ENCODE assay signal across 10 cellular contexts in the genomic region with DNA sequence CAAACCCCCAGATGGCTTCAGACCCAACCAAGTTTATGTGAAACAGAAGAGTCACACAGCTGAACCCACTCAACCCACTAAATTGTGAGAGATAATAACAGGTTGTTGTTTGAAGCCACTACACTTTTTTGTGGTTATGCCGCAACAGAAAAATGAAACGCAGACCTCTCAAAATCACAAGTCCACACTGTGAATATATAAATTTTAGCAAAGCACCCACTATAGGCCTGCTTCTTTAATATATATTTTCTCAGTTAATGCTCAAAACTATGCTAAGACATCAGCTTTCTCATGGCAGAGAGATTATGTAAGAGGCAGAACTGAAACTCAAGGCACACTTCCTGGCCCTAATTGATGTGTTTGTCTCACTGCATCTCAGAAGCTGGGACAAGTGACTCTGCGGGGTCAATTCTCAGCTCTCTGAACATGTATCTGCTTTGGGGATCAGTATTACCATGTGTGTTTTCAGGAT. TPM values are rescaled to one million over a fixed set of nuclear protein-coding genes. Genes with fewer than 3 reads are reported as not detected.
DNase-seq lines count a peak whose midpoint lies in the region; ATAC-seq and TF ChIP-seq lines count a peak whose summit lies in the region.
"Had no signal": no experiment of that assay in that cellular context is flagged by ENCODE, and none has a peak within 500 bp of the region (broad histone marks: within the 10 kb centered on the region; RNA-seq: fewer than 3 reads in every experiment).

No MANE protein-coding gene starts in this region.

- no peak for TF ChIP-seq CTCF in GM10248 (IDR thresholded peaks at IDR 0.05; ENCODE audit: control extremely low read depth, extremely low read depth, low read depth, missing control alignments)

- H3K4me1 Mint-ChIP-seq in activated naive CD8-positive, alpha-beta T cell treated with anti-CD3 and anti-CD28 coated beads, Interleukin-2, amount 50 U/mL, for 24 hours, result peaks cover 77% of the 10 kb centered on the region

- POLR2A ChIA-PET in GM10248 (lab: Yijun Ruan, JAX), result interaction anchor here (1.0 to 3.0 kb wide), 3 partner anchors 8 to 28 kb away, joined by 3 to 12 read pairs (median 6); a partner anchor contains a TSS

- CTCF ChIA-PET in GM10248 (lab: Yijun Ruan, JAX), result interaction anchor here (0.8 to 5.9 kb wide), 16 partner anchors 10 to 120 kb away, joined by 3 to 50 read pairs (median 5); a partner anchor contains a TSS

- peak overlapping the region; percentile 16 for H3K4me3 Mint-ChIP-seq in activated naive CD8-positive, alpha-beta T cell treated with anti-CD3 and anti-CD28 coated beads, Interleukin-2, amount 50 U/mL, for 24 hours

- no peaks in the 10 kb centered on the region for H3K27me3 Mint-ChIP-seq in activated naive CD8-positive, alpha-beta T cell treated with anti-CD3 and anti-CD28 coated beads, Interleukin-2, amount 50 U/mL, for 24 hours

- H3K36me3 Mint-ChIP-seq in activated naive CD8-positive, alpha-beta T cell treated with anti-CD3 and anti-CD28 coated beads, Interleukin-2, amount 50 U/mL, for 24 hours (ENCODE audit: low read depth), result no peaks in the 10 kb centered on the region

- DNase-seq in GM10248 (ENCODE audit: extremely low spot score) (peak; percentile 51), NCI-H510A treated with DMSO at 0.1 percent for 48 hours (lab: John Stamatoyannopoulos, UW) (no peak), mucosa of gallbladder (ENCODE audit: low spot score) (no peak), EL (no peak)
- DNase-seq in activated naive CD8-positive, alpha-beta T cell treated with anti-CD3 and anti-CD28 coated beads, Interleukin-2, amount 50 U/mL, for 24 hours, result no peak
- DNase-seq in stimulated activated CD4-positive, alpha-beta T cell treated with anti-CD3 and anti-CD28 coated beads, Interleukin-15, amount 100 ng/mL, for 24 hours, result no peak
- DNase-seq: aorta, NCI-H774 had no signal

- ATAC-seq in GM19467 (IDR thresholded peaks at IDR 0.05; ENCODE audit: unreplicated experiment), result peak; percentile 45
- peak; percentile 51 for ATAC-seq in HG03354 (IDR thresholded peaks at IDR 0.05; ENCODE audit: poor library complexity, severe bottlenecking, unreplicated experiment)
- peak; percentile 64 for ATAC-seq in activated naive CD8-positive, alpha-beta T cell treated with anti-CD3 and anti-CD28 coated beads, Interleukin-2, amount 50 U/mL, for 24 hours

- H3K9me3 Mint-ChIP-seq in activated naive CD8-positive, alpha-beta T cell treated with anti-CD3 and anti-CD28 coated beads, Interleukin-2, amount 50 U/mL, for 24 hours, result no peaks in the 10 kb centered on the region

- H3K27ac Mint-ChIP-seq in activated naive CD8-positive, alpha-beta T cell treated with anti-CD3 and anti-CD28 coated beads, Interleukin-2, amount 50 U/mL, for 24 hours, result peak overlapping the region; percentile 10

RNA-seq across cellular contexts. Expression of a gene that starts 27.7 kb away (rescaled TPM):
- 15.9 TPM for total RNA-seq in mucosa of gallbladder

RNA-seq across cellular contexts. Expression of a gene that starts 57.8 kb away (rescaled TPM):
- 11.2 TPM for total RNA-seq in mucosa of gallbladder
